ENCODE assay signal across 15 cellular contexts in the genomic region with DNA sequence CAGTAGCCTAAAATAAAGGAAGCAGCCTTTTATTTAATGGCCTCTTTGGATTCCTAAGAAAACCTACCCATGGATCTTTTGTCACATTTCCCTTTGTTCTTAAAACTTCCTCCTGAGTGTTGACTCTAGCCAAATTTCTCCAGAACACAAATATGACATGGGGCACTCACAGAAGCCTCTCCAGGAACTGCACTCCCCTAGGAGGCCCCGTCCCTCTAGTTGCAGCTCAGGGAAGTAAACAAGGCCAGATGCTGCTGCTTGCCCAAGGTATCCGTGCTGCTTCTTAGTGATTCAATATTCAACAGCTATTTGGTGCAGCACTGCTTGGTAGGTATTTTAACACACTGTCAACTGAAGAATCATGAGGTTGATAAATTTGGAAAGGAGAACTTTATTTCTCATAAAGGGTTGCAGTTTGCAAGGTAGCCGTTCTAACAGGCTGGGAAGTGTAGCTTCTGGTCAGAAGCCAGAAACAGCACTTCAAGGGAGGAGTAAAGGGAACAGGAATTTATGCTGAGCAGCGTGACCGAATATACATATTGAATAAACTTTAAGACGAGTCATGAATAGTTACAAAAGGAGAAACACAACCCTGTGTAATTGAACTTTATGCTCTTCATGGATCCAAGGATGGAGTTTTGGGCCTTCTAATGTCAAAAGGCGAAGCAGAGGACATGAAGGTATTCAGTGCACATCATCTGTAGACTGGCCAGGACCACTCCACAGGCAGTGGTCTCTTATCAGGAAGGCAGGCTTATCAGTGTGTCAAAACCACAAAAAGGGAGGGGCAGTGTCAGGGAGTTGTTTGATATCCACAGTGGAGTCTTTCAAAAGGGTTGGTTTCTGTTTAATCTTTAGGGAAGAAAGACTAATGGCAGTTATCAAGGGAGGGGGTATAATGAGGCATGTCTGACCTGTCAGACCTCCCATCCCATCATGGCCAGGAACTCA.
DNase-seq lines count a peak whose midpoint lies in the region; ATAC-seq, FAIRE-seq and TF ChIP-seq lines count a peak whose summit lies in the region.
"Had no signal": no experiment of that assay in that cellular context is flagged by ENCODE, and none has a peak within 500 bp of the region (broad histone marks: within the 10 kb centered on the region; RNA-seq: fewer than 3 reads in every experiment).

No MANE protein-coding gene starts in this region.

- intact Hi-C loops in left cardiac atrium (cut with DNase I): no loop called here
- intact Hi-C loops in CD14-positive monocyte (cut with micrococcal nuclease): no loop called here

- H3K9me3 Mint-ChIP-seq in CD14-positive monocyte: peaks cover 0 to 8% (median 2%) of the 10 kb centered on the region in 7 donors
- H3K9me3 Mint-ChIP-seq: central memory CD8-positive, alpha-beta T cell; stimulated activated naive CD8-positive, alpha-beta T cell treated with anti-CD3 and anti-CD28 coated beads, Interleukin-15, Interleukin-2, amounts not matched to agents 100 ng/mL and 50 ng/mL, for 24 hours; T-helper 1 cell treated with Interleukin-12 subunit alpha and Interleukin-12 subunit beta and Interleukin-4 antibody, amounts not matched to agents 30 μg/mL and 1 μg/mL, for 36 hours had no signal

- H3K9me3 ChIP-seq in tibial nerve: no peaks in the 10 kb centered on the region

- no peak for FAIRE-seq in H54 (lab: Jason Lieb, UNC)

- H3K36me3 Mint-ChIP-seq in CD14-positive monocyte: no peaks in the 10 kb centered on the region

- H3K4me3 Mint-ChIP-seq in CD14-positive monocyte: no peak overlapping the region
- H3K4me3 Mint-ChIP-seq: central memory CD8-positive, alpha-beta T cell; naive B cell; stimulated activated naive CD8-positive, alpha-beta T cell treated with anti-CD3 and anti-CD28 coated beads, Interleukin-15, Interleukin-2, amounts not matched to agents 100 ng/mL and 50 ng/mL, for 24 hours; T-helper 1 cell treated with Interleukin-12 subunit alpha and Interleukin-12 subunit beta and Interleukin-4 antibody, amounts not matched to agents 30 μg/mL and 1 μg/mL, for 36 hours had no signal

- DNase-seq in A172 (ENCODE audit: low spot score): peak; percentile 13
- DNase-seq in DMS153 (lab: John Stamatoyannopoulos, UW): peak; percentile 75
- peak; percentile 58 for DNase-seq in NCI-H226
- DNase-seq in epithelial cell of prostate (ENCODE audit: low read depth, low spot score): no peak
- no peak for DNase-seq in left cardiac atrium
- no peak for DNase-seq in CD14-positive monocyte (ENCODE audit: low spot score)
- DNase-seq in tibial nerve (ENCODE audit: low spot score in 2 of 2): no peak
- DNase-seq in H54 (ENCODE audit: insufficient read length, low spot score): no peak
- DNase-seq: activated naive CD4-positive, alpha-beta T cell treated with anti-CD3 and anti-CD28 coated beads, Interleukin-2, amount 50 U/mL, for 16 hours; C1 segment of cervical spinal cord; naive B cell; right cardiac atrium had no signal

- TF ChIP-seq CTCF in CD14-positive monocyte (IDR thresholded peaks at IDR 0.05) (no peak), tibial nerve (IDR thresholded peaks at IDR 0.05) (no peak)

- no peak overlapping the region for H3K4me3 ChIP-seq in tibial nerve

- no peak for TF ChIP-seq EP300 in tibial nerve (IDR thresholded peaks at IDR 0.05)

- peaks cover under 1 to 10% (median under 1%) of the 10 kb centered on the region in 3 donors for H3K27me3 Mint-ChIP-seq in CD14-positive monocyte (ENCODE audit: low read depth in 3 of 3)
- H3K27me3 Mint-ChIP-seq: naive B cell; stimulated activated naive CD8-positive, alpha-beta T cell treated with anti-CD3 and anti-CD28 coated beads, Interleukin-15, Interleukin-2, amounts not matched to agents 100 ng/mL and 50 ng/mL, for 24 hours had no signal

- H3K27ac ChIP-seq in epithelial cell of prostate (peak overlapping the region; percentile 95), tibial nerve (no peak overlapping the region)

- TF ChIP-seq POLR2A in tibial nerve (IDR thresholded peaks at IDR 0.05) (no peak), H54 (IDR thresholded peaks at IDR 0.05; ENCODE audit: low read depth, low read length) (no peak)

- no peaks in the 10 kb centered on the region for H3K27me3 ChIP-seq in tibial nerve

- no peak overlapping the region for H3K27ac Mint-ChIP-seq in CD14-positive monocyte
- H3K27ac Mint-ChIP-seq: stimulated activated naive CD8-positive, alpha-beta T cell treated with anti-CD3 and anti-CD28 coated beads, Interleukin-15, Interleukin-2, amounts not matched to agents 100 ng/mL and 50 ng/mL, for 24 hours; T-helper 1 cell treated with Interleukin-12 subunit alpha and Interleukin-12 subunit beta and Interleukin-4 antibody, amounts not matched to agents 30 μg/mL and 1 μg/mL, for 36 hours had no signal

- 61 to 69% methylated on average over 7 of the region's 7 CpGs for WGBS in tibial nerve, 2 donors

- ATAC-seq in left cardiac atrium: no peak
- ATAC-seq: right cardiac atrium had no signal

- no peaks in the 10 kb centered on the region for H3K4me1 ChIP-seq in tibial nerve

- no peaks in the 10 kb centered on the region for H3K4me1 Mint-ChIP-seq in CD14-positive monocyte

- H3K36me3 ChIP-seq in tibial nerve: no peaks in the 10 kb centered on the region

Comparison
In these comparisons a context has a peak if more than half of its experiments do, and no peak if none do; other contexts are left out.
1. DNase-seq: peak in A172 (single experiment), DMS153 (single experiment) and NCI-H226 (single experiment); none in epithelial cell of prostate (single experiment), left cardiac atrium (single experiment), CD14-positive monocyte (single experiment), tibial nerve (0 of 2) and H54 (single experiment).